In genomic region chr6:139375239-139376053, GRCh38 we compare ENCODE assay signal across 1 cellular context.
TF ChIP-seq lines count a peak whose summit lies in the region.

No MANE protein-coding gene starts in this region.

TF ChIP-seq in K562, 482 proteins besides CTCF, POLR2A, EP300 and RAD21 (continued from another document and continues in another):
- TF ChIP-seq ID3 (CRISPR knock-in tag; IDR thresholded peaks at IDR 0.05) = no peak
- peak; percentile 65; the same call in 1 of the 2 replicates for TF ChIP-seq ID3 (tag; IDR thresholded peaks at IDR 0.05)
- no peak for TF ChIP-seq NELFE (IDR thresholded peaks at IDR 0.05; ENCODE audit: insufficient read depth, insufficient read length)
- TF ChIP-seq ZNF764 (CRISPR knock-in tag; IDR thresholded peaks at IDR 0.05; ENCODE audit: low read depth) = no peak
- TF ChIP-seq SREBF1 (IDR thresholded peaks at IDR 0.05; ENCODE audit: borderline replicate concordance, low read depth, low read length) = peak; percentile 43; the same call in 1 of the 2 replicates
- TF ChIP-seq TFAP4 (CRISPR knock-in tag; IDR thresholded peaks at IDR 0.05; ENCODE audit: borderline replicate concordance) = peak; percentile 76; the same call in 1 of the 2 replicates
- TF ChIP-seq ZFP1 (CRISPR knock-in tag; IDR thresholded peaks at IDR 0.05) = no peak
- TF ChIP-seq ELK3 (CRISPR knock-in tag; IDR thresholded peaks at IDR 0.05) = no peak
- TF ChIP-seq MGA (IDR thresholded peaks at IDR 0.05) = 0 out of 2 replicates have a peak, but pooled peaks have one; percentile 53
- TF ChIP-seq ADNP (tag; IDR thresholded peaks at IDR 0.05) = no peak
- no peak for TF ChIP-seq ZBTB2 (IDR thresholded peaks at IDR 0.05)
- peak; percentile 98 for TF ChIP-seq BRD9 (IDR thresholded peaks at IDR 0.05; ENCODE audit: low read depth, partially characterized antibody)
- TF ChIP-seq HNRNPK (IDR thresholded peaks at IDR 0.05; ENCODE audit: low read depth, low read length, poor library complexity, severe bottlenecking) = no peak
- TF ChIP-seq ZNF354B (CRISPR knock-in tag; IDR thresholded peaks at IDR 0.05) = no peak
- TF ChIP-seq NCOA4 (IDR thresholded peaks at IDR 0.05; ENCODE audit: partially characterized antibody) = no peak
- no peak for TF ChIP-seq ZNF124 (CRISPR knock-in tag; IDR thresholded peaks at IDR 0.05)
- no peak for TF ChIP-seq ZBTB11 (CRISPR knock-in tag; IDR thresholded peaks at IDR 0.05)
- no peak for TF ChIP-seq PBX2 (CRISPR knock-in tag; IDR thresholded peaks at IDR 0.05; ENCODE audit: low read depth)
- TF ChIP-seq PBX2 (tag; conservative IDR thresholded peaks at IDR 0.05; ENCODE audit: low read depth) = 0 out of 2 replicates have a peak, but pooled peaks have one; percentile 39
- no peak for TF ChIP-seq TGIF2 (CRISPR knock-in tag; IDR thresholded peaks at IDR 0.05)
- no peak for TF ChIP-seq NR2F6 (CRISPR knock-in tag; IDR thresholded peaks at IDR 0.05)
- peak; percentile 93 for TF ChIP-seq BHLHE40 (IDR thresholded peaks at IDR 0.05; ENCODE audit: low read length)
- TF ChIP-seq ZC3H8 (IDR thresholded peaks at IDR 0.05) = no peak; the same call in 1 of the 2 replicates
- TF ChIP-seq MEIS2 (IDR thresholded peaks at IDR 0.05; ENCODE audit: partially characterized antibody) = peak; percentile 34
- peak; percentile 46; the same call in 1 of the 2 replicates for TF ChIP-seq FOSL1 (tag; conservative IDR thresholded peaks at IDR 0.05)
- TF ChIP-seq NEUROD1 (IDR thresholded peaks at IDR 0.05; ENCODE audit: borderline replicate concordance, low read depth, low read length, partially characterized antibody) = peak; percentile 99
- peak; percentile 76 for TF ChIP-seq EP400 (IDR thresholded peaks at IDR 0.05)
